In the genomic region with DNA sequence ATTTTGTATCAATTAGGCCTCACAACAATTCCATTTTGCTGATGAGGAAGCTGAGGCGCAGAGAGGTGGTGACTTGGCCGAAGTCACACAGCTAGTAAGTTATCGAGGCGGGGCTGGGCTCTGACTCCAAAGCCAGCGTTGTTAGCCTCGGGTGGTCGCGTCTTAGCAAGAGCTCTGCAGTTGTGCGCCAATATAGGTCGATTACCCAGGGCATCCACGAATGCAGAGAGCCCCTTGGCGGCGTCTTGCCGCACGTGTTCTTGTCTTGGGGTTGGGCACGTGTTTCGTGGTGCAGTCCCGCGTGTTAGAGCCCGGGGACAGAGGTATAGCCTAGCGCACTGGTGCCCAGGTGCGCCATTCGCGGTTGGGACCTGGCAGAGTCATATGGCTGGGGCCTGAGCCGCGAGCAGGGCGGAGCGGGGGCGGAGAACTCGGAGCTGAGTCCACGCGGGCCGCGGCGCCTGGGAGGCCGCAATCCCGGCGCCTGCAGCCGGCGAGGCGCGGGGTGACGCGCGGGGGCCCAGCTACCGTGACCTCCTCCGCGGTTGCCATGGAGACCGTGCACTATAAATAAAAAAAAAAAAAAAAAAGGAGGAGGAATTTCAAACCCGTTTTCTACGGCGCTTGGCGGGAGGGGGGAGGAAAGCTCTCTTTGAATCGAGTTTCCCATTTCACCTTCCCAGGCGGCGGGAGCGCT, we compare ENCODE assay signal across 8 cellular contexts.
DNase-seq lines count a peak whose midpoint lies in the region; ATAC-seq and TF ChIP-seq lines count a peak whose summit lies in the region.

No MANE protein-coding gene starts in this region.

- no peaks in the 10 kb centered on the region for H3K79me2 ChIP-seq in PC-3 (ENCODE audit: low read length)

- H3K27ac ChIP-seq in PC-3 (ENCODE audit: low read length) (no peak overlapping the region), uterus (peak overlapping the region; percentile 20 to 33)

- POLR2A ChIA-PET in PC-3 (lab: Charles Lee; ENCODE audit: unreplicated experiment) = interaction anchor here (0.7 kb wide), 1 partner anchor 21 kb away, joined by 12 read pairs; no protein-coding TSS in a partner anchor

- no peaks in the 10 kb centered on the region for H4K20me1 ChIP-seq in PC-3 (ENCODE audit: low read length)

- BruUV-seq in PC-3 (replicated peaks; lab: Mats Ljungman, UMichigan) = no TSS peak

- no peaks in the 10 kb centered on the region for H3K9me2 ChIP-seq in PC-3 (replicated peaks; ENCODE audit: low read length)

- intact Hi-C loops in PC-3 (cut with micrococcal nuclease) (no loop called here), uterus (cut with DNase I; ENCODE audit: low total_unique reads) (no loop called here)

- DNase-seq in AG08395 (ENCODE audit: low spot score) (peak; percentile 79), PC-3 (no peak), germinal center (ENCODE audit: low spot score) (peak; percentile 79), osteocyte (ENCODE audit: extremely low spot score, unreplicated experiment) (peak; percentile 93), uterus (peak; percentile 50 to 56)
- peak; percentile 45 for DNase-seq in activated gamma-delta T cell treated with anti-CD3 and anti-CD28 coated beads, Interleukin-2, amount 50 U/mL, for 16 hours (ENCODE audit: low read depth)

- H3K36me3 Mint-ChIP-seq in osteocyte (ENCODE audit: unreplicated experiment) = no peaks in the 10 kb centered on the region

- H3K4me2 ChIP-seq in PC-3 (ENCODE audit: low read length) = peak overlapping the region; percentile 99

- H3K9me3 ChIP-seq in PC-3 (ENCODE audit: low read length) = no peaks in the 10 kb centered on the region
- no peaks in the 10 kb centered on the region for H3K9me3 ChIP-seq in uterus

- no peaks in the 10 kb centered on the region for H3K27me3 Mint-ChIP-seq in osteocyte (ENCODE audit: unreplicated experiment)

- CTCF ChIA-PET in PC-3 (lab: Charles Lee) = interaction anchor here (0.6 to 1.0 kb wide), 2 partner anchors 19 to 369 kb away, joined by 3 to 4 read pairs; no protein-coding TSS in a partner anchor

- TF ChIP-seq CTCF in PC-3 (conservative IDR thresholded peaks at IDR 0.05; ENCODE audit: low read depth, low read length) = no peak
- no peak for TF ChIP-seq CTCF in osteocyte (IDR thresholded peaks at IDR 0.05)
- no peak for TF ChIP-seq CTCF in uterus (IDR thresholded peaks at IDR 0.05)

- H3K4me3 ChIP-seq in PC-3 (ENCODE audit: low read length) = peak overlapping the region; percentile 79
- H3K4me3 ChIP-seq in uterus = peak overlapping the region; percentile 28 to 36

- TF ChIP-seq POLR2A in uterus (IDR thresholded peaks at IDR 0.05) = no peak

- ATAC-seq in GM21723 (IDR thresholded peaks at IDR 0.05; ENCODE audit: unreplicated experiment) (peak; percentile 30), PC-3 (peak; percentile 56), HG03097 (IDR thresholded peaks at IDR 0.05; ENCODE audit: low FRiP score, unreplicated experiment) (no peak)

- H3K4me1 Mint-ChIP-seq in osteocyte (ENCODE audit: unreplicated experiment) = peaks cover 61% of the 10 kb centered on the region

- H3K36me3 ChIP-seq in PC-3 (ENCODE audit: low read depth, low read length) = no peaks in the 10 kb centered on the region
- no peaks in the 10 kb centered on the region for H3K36me3 ChIP-seq in uterus

- no peaks in the 10 kb centered on the region; the same call in 1 of the 2 replicates for H3K4me1 ChIP-seq in PC-3 (ENCODE audit: insufficient read depth, low read length)
- peaks cover 0 to 11% of the 10 kb centered on the region in 2 donors for H3K4me1 ChIP-seq in uterus

- no peaks in the 10 kb centered on the region for H3K9me3 Mint-ChIP-seq in osteocyte (ENCODE audit: unreplicated experiment)

- peak overlapping the region; percentile 60 for H3K4me3 Mint-ChIP-seq in osteocyte (ENCODE audit: unreplicated experiment)

- peak overlapping the region; percentile 97 for H2AFZ ChIP-seq in PC-3 (ENCODE audit: low read length)

- peak overlapping the region; percentile 95 for H3K27ac Mint-ChIP-seq in osteocyte (ENCODE audit: unreplicated experiment)

- 0 out of 2 replicates have a peak, but pooled peaks cover 5% of the 10 kb centered on the region for H3K27me3 ChIP-seq in PC-3 (ENCODE audit: low read length)
- H3K27me3 ChIP-seq in uterus = no peaks in the 10 kb centered on the region

- H3F3A ChIP-seq in PC-3 (ENCODE audit: low read length, unreplicated experiment) = no peaks in the 10 kb centered on the region

- H3K9ac ChIP-seq in PC-3 (ENCODE audit: low read length) = peak overlapping the region; percentile 23; the same call in 1 of the 2 replicates
